16 cellular contexts compared by ENCODE assay signal in genomic region chr6:105453968-105454367, GRCh38. TPM values are rescaled to one million over a fixed set of nuclear protein-coding genes. Genes with fewer than 3 reads are reported as not detected.
DNase-seq lines count a peak whose midpoint lies in the region; ATAC-seq, FAIRE-seq and TF ChIP-seq lines count a peak whose summit lies in the region.
"Had no signal": no experiment of that assay in that cellular context is flagged by ENCODE, and none has a peak within 500 bp of the region (broad histone marks: within the 10 kb centered on the region; RNA-seq: fewer than 3 reads in every experiment).

No MANE protein-coding gene starts in this region.

- no peaks in the 10 kb centered on the region for H3K4me1 ChIP-seq in kidney (ENCODE audit: control insufficient read depth in 1 of 2, insufficient read depth in 1 of 2, low read depth in 1 of 2, low read length in 2 of 2)

- H3K4me3 ChIP-seq in kidney (ENCODE audit: low read length in 2 of 2) = no peak overlapping the region

- H3K9me3 ChIP-seq in kidney (ENCODE audit: control insufficient read depth in 1 of 2, low read length in 2 of 2) = no peaks in the 10 kb centered on the region

- H3K9ac ChIP-seq in kidney (ENCODE audit: low read length in 2 of 2) = no peak overlapping the region

- FAIRE-seq in kidney (lab: Jason Lieb, UNC) = no peak
- FAIRE-seq: RCC 7860 had no signal

- no peak for DNase-seq in left ventricle myocardium superior
- no peak for DNase-seq in cardiac septum (ENCODE audit: low spot score)
- peak; percentile 51 for DNase-seq in medulla oblongata (ENCODE audit: extremely low spot score)
- DNase-seq in NCI-H226 = no peak
- no peak for DNase-seq in kidney
- DNase-seq in NCI-H1105 treated with DMSO at 0.1 percent for 48 hours (lab: John Stamatoyannopoulos, UW) = no peak
- DNase-seq: cerebellar nuclear complex, DMS53, erythroblast, heart right ventricle, NCI-H187, NCI-H526 had no signal

- intact Hi-C loops in left ventricle myocardium superior (cut with micrococcal nuclease) (no loop called here), cardiac septum (cut with DNase I) (no loop called here), kidney (cut with DNase I) (no loop called here)

- no peak for TF ChIP-seq CTCF in kidney (IDR thresholded peaks at IDR 0.05; ENCODE audit: borderline replicate concordance, extremely low read depth, insufficient read depth)

- H3K27ac ChIP-seq in angular gyrus (ENCODE audit: low read depth, low read length) (peak overlapping the region; percentile 67), kidney (ENCODE audit: low read depth in 2 of 2, low read length in 2 of 2) (no peak overlapping the region)

- no peaks in the 10 kb centered on the region for H3K36me3 ChIP-seq in kidney (ENCODE audit: control insufficient read depth in 1 of 2, insufficient read depth in 2 of 2, low read length in 2 of 2)
- H3K36me3 ChIP-seq: heart right ventricle had no signal

- peak; percentile 32 for ATAC-seq in left ventricle myocardium superior
- ATAC-seq in HG02623 (IDR thresholded peaks at IDR 0.05; ENCODE audit: unreplicated experiment) = no peak
- ATAC-seq: left lobe of liver had no signal

RNA-seq across cellular contexts. Expression of gene PREP, which starts 51.1 kb away (rescaled TPM):
- total RNA-seq in left ventricle myocardium superior = 31.6 TPM
- total RNA-seq in cardiac septum = 26.2 TPM
- 20.1 TPM for total RNA-seq in kidney
- 13.4 TPM for polyA plus RNA-seq in kidney (ENCODE audit: insufficient read depth, low read depth, low replicate concordance)
